ENCODE assay signal across 38 cellular contexts in genomic region chr3:182986021-182986420, GRCh38.
"Had no signal": no experiment of that assay in that cellular context is flagged by ENCODE, and none has a peak within 500 bp of the region (broad histone marks: within the 10 kb centered on the region; RNA-seq: fewer than 3 reads in every experiment).

No MANE protein-coding gene starts in this region.

- H3K27ac ChIP-seq: adrenal gland, ascending aorta, body of pancreas, brain microvascular endothelial cell, breast epithelium, cardiac muscle cell had no signal

- DNase-seq: activated effector memory CD4-positive, alpha-beta T cell treated with anti-CD3 and anti-CD28 coated beads, Interleukin-2, amount 50 U/mL, for 16 hours; activated effector memory CD4-positive, alpha-beta T cell treated with Interleukin-2 at 50 U/mL for 16 hours; activated gamma-delta T cell; activated gamma-delta T cell treated with Interleukin-2 at 50 U/mL for 16 hours; activated naive CD4-positive, alpha-beta T cell; activated naive CD4-positive, alpha-beta T cell treated with anti-CD3 and anti-CD28 coated beads for 36 hours; activated naive CD4-positive, alpha-beta T cell treated with anti-CD3 and anti-CD28 coated beads, Interleukin-2, amount 50 U/mL, for 16 hours; activated naive CD8-positive, alpha-beta T cell treated with anti-CD3 and anti-CD28 coated beads for 36 hours; activated naive CD8-positive, alpha-beta T cell treated with anti-CD3 and anti-CD28 coated beads, Interleukin-2, amount 10 ng/mL, durations not matched to agents 7 days and 5 days; activated naive CD8-positive, alpha-beta T cell treated with anti-CD3 and anti-CD28 coated beads, Interleukin-2, amount 50 U/mL, for 24 hours; activated T-cell treated with anti-CD3 and anti-CD28 coated beads for 4 hours; activated T-cell treated with anti-CD3 and anti-CD28 coated beads, Interleukin-2, amount 50 U/mL, for 1 hour; activated T-cell treated with anti-CD3 and anti-CD28 coated beads, Interleukin-2, amount 50 U/mL, for 24 hours; activated T-cell treated with anti-CD3 and anti-CD28 coated beads, Interleukin-2, amount 50 U/mL, for 4 hours; activated T-cell treated with anti-CD3 and anti-CD28 coated beads, Interleukin-2, amount 50 U/mL, for 48 hours; activated T-cell treated with anti-CD3 and anti-CD28 coated beads, Interleukin-2, amount 50 U/mL, for 72 hours; adrenal gland; amniotic stem cell; amygdala; anterior cingulate cortex; aorta; body of pancreas; brain microvascular endothelial cell; caudate nucleus; central memory CD4-positive, alpha-beta T cell; cerebellar nuclear complex had no signal

- H3K4me1 ChIP-seq: breast epithelium had no signal

- H3K4me3 Mint-ChIP-seq: activated naive CD4-positive, alpha-beta T cell treated with anti-CD3 and anti-CD28 coated beads for 36 hours; activated naive CD4-positive, alpha-beta T cell treated with anti-CD3 and anti-CD28 coated beads, Interleukin-2, amount 50 U/mL, for 24 hours; activated naive CD8-positive, alpha-beta T cell; activated naive CD8-positive, alpha-beta T cell treated with anti-CD3 and anti-CD28 coated beads for 36 hours; activated naive CD8-positive, alpha-beta T cell treated with anti-CD3 and anti-CD28 coated beads, Interleukin-2, amount 10 ng/mL, durations not matched to agents 7 days and 5 days; activated naive CD8-positive, alpha-beta T cell treated with anti-CD3 and anti-CD28 coated beads, Interleukin-2, amount 50 U/mL, for 24 hours; activated T-cell treated with anti-CD3 and anti-CD28 coated beads, Interleukin-2, amount 50 U/mL, for 24 hours; activated T-cell treated with anti-CD3 and anti-CD28 coated beads, Interleukin-2, amount 50 U/mL, for 4 hours; activated T-cell treated with anti-CD3 and anti-CD28 coated beads, Interleukin-2, amount 50 U/mL, for 72 hours; activated T-helper 1 cell treated with anti-CD3 and anti-CD28 coated beads, Interleukin-12 subunit alpha, Interleukin-12 subunit beta, Interleukin-2, Interleukin-4 antibody, amounts not matched to agents 30 ng/mL and 10 ng/mL and 1 ng/mL, durations not matched to agents 14 hours and 24 hours and 36 hours; activated T-helper 17 cell treated with anti-CD3 and anti-CD28 coated beads, Interleukin-2, amount 50 U/mL, for 72 hours; central memory CD8-positive, alpha-beta T cell had no signal

- H3K9me3 Mint-ChIP-seq: activated naive CD4-positive, alpha-beta T cell treated with anti-CD3 and anti-CD28 coated beads for 36 hours; activated naive CD4-positive, alpha-beta T cell treated with anti-CD3 and anti-CD28 coated beads, Interleukin-2, amount 50 U/mL, for 24 hours; activated naive CD4-positive, alpha-beta T cell treated with anti-CD3 and anti-CD28 coated beads, Interleukin-2, amount 50 U/mL, for 72 hours; activated naive CD8-positive, alpha-beta T cell treated with anti-CD3 and anti-CD28 coated beads for 36 hours; activated naive CD8-positive, alpha-beta T cell treated with anti-CD3 and anti-CD28 coated beads, Interleukin-2, amount 10 ng/mL, durations not matched to agents 7 days and 5 days; activated naive CD8-positive, alpha-beta T cell treated with anti-CD3 and anti-CD28 coated beads, Interleukin-2, amount 50 U/mL, for 24 hours; activated T-cell treated with anti-CD3 and anti-CD28 coated beads, Interleukin-2, amount 50 U/mL, for 24 hours; activated T-cell treated with anti-CD3 and anti-CD28 coated beads, Interleukin-2, amount 50 U/mL, for 4 hours; activated T-cell treated with anti-CD3 and anti-CD28 coated beads, Interleukin-2, amount 50 U/mL, for 72 hours; activated T-helper 1 cell treated with anti-CD3 and anti-CD28 coated beads, Interleukin-12 subunit alpha, Interleukin-12 subunit beta, Interleukin-2, Interleukin-4 antibody, amounts not matched to agents 30 ng/mL and 10 ng/mL and 1 ng/mL, durations not matched to agents 14 hours and 24 hours and 36 hours; activated T-helper 17 cell treated with anti-CD3 and anti-CD28 coated beads, Interleukin-2, amount 50 U/mL, for 72 hours; activated T-helper 2 cell treated with anti-CD3 and anti-CD28 coated beads, Interferon-gamma antibody, Interleukin-2, Interleukin-4, amounts not matched to agents 10 μg/mL and 5 μg/mL and 100 μg/mL, durations not matched to agents 14 hours and 24 hours and 36 hours; brain; central memory CD8-positive, alpha-beta T cell had no signal

- H3K4me1 Mint-ChIP-seq: activated naive CD8-positive, alpha-beta T cell treated with anti-CD3 and anti-CD28 coated beads, Interleukin-2, amount 50 U/mL, for 24 hours; activated T-helper 17 cell treated with anti-CD3 and anti-CD28 coated beads, Interleukin-2, amount 50 U/mL, for 72 hours had no signal

- H3K36me3 Mint-ChIP-seq: activated naive CD4-positive, alpha-beta T cell treated with anti-CD3 and anti-CD28 coated beads, Interleukin-2, amount 50 U/mL, for 24 hours; activated naive CD4-positive, alpha-beta T cell treated with anti-CD3 and anti-CD28 coated beads, Interleukin-2, amount 50 U/mL, for 72 hours; activated naive CD8-positive, alpha-beta T cell; activated naive CD8-positive, alpha-beta T cell treated with anti-CD3 and anti-CD28 coated beads for 36 hours; activated naive CD8-positive, alpha-beta T cell treated with anti-CD3 and anti-CD28 coated beads, Interleukin-2, amount 10 ng/mL, durations not matched to agents 7 days and 5 days; brain had no signal

- H3K27me3 ChIP-seq: adrenal gland, ascending aorta, body of pancreas, brain microvascular endothelial cell, breast epithelium, cardiac muscle cell had no signal

- H3K4me3 ChIP-seq: adrenal gland, ascending aorta, body of pancreas, breast epithelium, cardiac muscle cell had no signal

- H3K36me3 ChIP-seq: adrenal gland, ascending aorta, brain microvascular endothelial cell, breast epithelium, cardiac muscle cell had no signal

- H3K27ac Mint-ChIP-seq: activated naive CD4-positive, alpha-beta T cell treated with anti-CD3 and anti-CD28 coated beads for 36 hours; activated naive CD4-positive, alpha-beta T cell treated with anti-CD3 and anti-CD28 coated beads, Interleukin-2, amount 50 U/mL, for 24 hours; activated naive CD4-positive, alpha-beta T cell treated with anti-CD3 and anti-CD28 coated beads, Interleukin-2, amount 50 U/mL, for 72 hours; activated naive CD8-positive, alpha-beta T cell; activated naive CD8-positive, alpha-beta T cell treated with anti-CD3 and anti-CD28 coated beads for 36 hours; activated naive CD8-positive, alpha-beta T cell treated with anti-CD3 and anti-CD28 coated beads, Interleukin-2, amount 10 ng/mL, durations not matched to agents 7 days and 5 days; activated naive CD8-positive, alpha-beta T cell treated with anti-CD3 and anti-CD28 coated beads, Interleukin-2, amount 50 U/mL, for 24 hours; activated T-cell treated with anti-CD3 and anti-CD28 coated beads, Interleukin-2, amount 50 U/mL, for 24 hours; activated T-cell treated with anti-CD3 and anti-CD28 coated beads, Interleukin-2, amount 50 U/mL, for 72 hours; activated T-helper 1 cell treated with anti-CD3 and anti-CD28 coated beads, Interleukin-12 subunit alpha, Interleukin-12 subunit beta, Interleukin-2, Interleukin-4 antibody, amounts not matched to agents 30 ng/mL and 10 ng/mL and 1 ng/mL, durations not matched to agents 14 hours and 24 hours and 36 hours; activated T-helper 17 cell treated with anti-CD3 and anti-CD28 coated beads, Interleukin-2, amount 50 U/mL, for 72 hours; activated T-helper 2 cell treated with anti-CD3 and anti-CD28 coated beads, Interferon-gamma antibody, Interleukin-2, Interleukin-4, amounts not matched to agents 10 μg/mL and 5 μg/mL and 100 μg/mL, durations not matched to agents 14 hours and 24 hours and 36 hours; brain had no signal

- H3K9me3 ChIP-seq: adrenal gland, ascending aorta, body of pancreas, breast epithelium had no signal

- FAIRE-seq: bronchial epithelial cell had no signal

- H3K27me3 Mint-ChIP-seq: activated naive CD4-positive, alpha-beta T cell treated with anti-CD3 and anti-CD28 coated beads, Interleukin-2, amount 50 U/mL, for 24 hours; activated naive CD8-positive, alpha-beta T cell; activated naive CD8-positive, alpha-beta T cell treated with anti-CD3 and anti-CD28 coated beads for 36 hours; activated naive CD8-positive, alpha-beta T cell treated with anti-CD3 and anti-CD28 coated beads, Interleukin-2, amount 10 ng/mL, durations not matched to agents 7 days and 5 days; activated naive CD8-positive, alpha-beta T cell treated with anti-CD3 and anti-CD28 coated beads, Interleukin-2, amount 50 U/mL, for 24 hours; activated T-cell treated with anti-CD3 and anti-CD28 coated beads, Interleukin-2, amount 50 U/mL, for 24 hours; activated T-helper 17 cell treated with anti-CD3 and anti-CD28 coated beads, Interleukin-2, amount 50 U/mL, for 72 hours; brain; central memory CD8-positive, alpha-beta T cell had no signal
